Comparison of ENCODE assay signal across 25 cellular contexts in the genomic region with DNA sequence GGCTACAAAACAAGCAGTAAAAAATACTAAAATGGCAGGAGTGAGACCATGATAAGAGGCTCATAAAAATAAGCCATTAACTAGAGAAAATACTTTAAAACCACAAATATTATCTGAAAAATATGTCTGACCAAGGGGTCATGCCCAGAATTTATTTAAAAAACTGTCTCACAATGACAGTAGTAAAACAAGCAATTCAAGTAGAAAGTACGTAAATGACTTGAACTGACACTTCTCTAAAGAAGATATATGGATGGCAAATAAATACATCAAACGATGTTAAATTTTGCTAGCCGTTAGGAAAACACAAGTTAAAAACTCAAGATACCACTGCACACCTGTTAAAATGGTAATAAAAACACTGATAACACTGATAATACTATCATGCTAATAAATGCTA.
DNase-seq lines count a peak whose midpoint lies in the region; TF ChIP-seq lines count a peak whose summit lies in the region.
"Had no signal": no experiment of that assay in that cellular context is flagged by ENCODE, and none has a peak within 500 bp of the region (broad histone marks: within the 10 kb centered on the region; RNA-seq: fewer than 3 reads in every experiment).

No MANE protein-coding gene starts in this region.

- TF ChIP-seq CTCF in Loucy (conservative IDR thresholded peaks at IDR 0.05; ENCODE audit: low read length) (no peak), fibroblast of villous mesenchyme (IDR thresholded peaks at IDR 0.05; ENCODE audit: insufficient read depth, low read depth, low read length) (no peak), progenitor cell of endocrine pancreas (IDR thresholded peaks at IDR 0.05; ENCODE audit: unreplicated experiment) (no peak)

- H3K27me3 Mint-ChIP-seq in progenitor cell of endocrine pancreas, result no peaks in the 10 kb centered on the region
- H3K27me3 Mint-ChIP-seq: CD4-positive, CD25-positive, alpha-beta regulatory T cell; CD8-positive, alpha-beta memory T cell had no signal

- H3F3A ChIP-seq in Loucy (ENCODE audit: low read depth), result no peaks in the 10 kb centered on the region

- H3K4me3 ChIP-seq in Loucy (ENCODE audit: low read length, poor library complexity, severe bottlenecking) (no peak overlapping the region), fibroblast of villous mesenchyme (ENCODE audit: low read depth, low read length) (no peak overlapping the region)
- H3K4me3 ChIP-seq: BLaER1 had no signal

- H3K4me1 ChIP-seq in Loucy (ENCODE audit: insufficient read depth, low read length, poor library complexity, severe bottlenecking), result peaks cover 10% of the 10 kb centered on the region
- H3K4me1 ChIP-seq: BE2C had no signal

- no peaks in the 10 kb centered on the region for H3K27me3 ChIP-seq in Loucy (ENCODE audit: insufficient read depth, low read length, poor library complexity, severe bottlenecking)
- H3K27me3 ChIP-seq: BE2C, BLaER1 had no signal

- no peaks in the 10 kb centered on the region for H4K20me1 ChIP-seq in Loucy (ENCODE audit: insufficient read depth, low read length, poor library complexity, severe bottlenecking)
- H4K20me1 ChIP-seq: BLaER1 had no signal

- POLR2A ChIA-PET in HEK293T (lab: Yijun Ruan, JAX), result no interaction called here

- no peaks in the 10 kb centered on the region for H3K36me3 ChIP-seq in Loucy (ENCODE audit: insufficient read depth, low read length)
- H3K36me3 ChIP-seq: BE2C, BLaER1 had no signal

- CTCF ChIA-PET in HEK293T (lab: Yijun Ruan, JAX), result no interaction called here

- no peak overlapping the region for H3K9ac ChIP-seq in Loucy (ENCODE audit: low read depth, low read length, poor library complexity, severe bottlenecking)
- H3K9ac ChIP-seq: BLaER1 had no signal

- no peak overlapping the region for H2AFZ ChIP-seq in Loucy (ENCODE audit: low read length)

- H3K36me3 Mint-ChIP-seq in progenitor cell of endocrine pancreas (ENCODE audit: insufficient read depth), result peaks cover 17% of the 10 kb centered on the region
- H3K36me3 Mint-ChIP-seq: CD14-positive monocyte; CD4-positive, alpha-beta memory T cell; CD4-positive, CD25-positive, alpha-beta regulatory T cell had no signal

- no peaks in the 10 kb centered on the region for H3K9me3 ChIP-seq in Loucy (ENCODE audit: insufficient read depth, low read depth, low read length)
- H3K9me3 ChIP-seq: BE2C had no signal

- H3K4me2 ChIP-seq in Loucy (ENCODE audit: low read depth, low read length, poor library complexity, severe bottlenecking), result peak overlapping the region; percentile 31
- H3K4me2 ChIP-seq: BLaER1 had no signal

- no peaks in the 10 kb centered on the region for H3K79me2 ChIP-seq in Loucy (ENCODE audit: insufficient read depth, low read length)

- H3K27ac Mint-ChIP-seq in progenitor cell of endocrine pancreas, result peak overlapping the region; percentile 33
- H3K27ac Mint-ChIP-seq: CD14-positive monocyte; CD4-positive, alpha-beta memory T cell; CD4-positive, CD25-positive, alpha-beta regulatory T cell; CD8-positive, alpha-beta memory T cell had no signal

- peaks cover 29% of the 10 kb centered on the region for H3K9me3 Mint-ChIP-seq in progenitor cell of endocrine pancreas (ENCODE audit: low read depth)

- DNase-seq in HEK293T (ENCODE audit: extremely low spot score) (no peak), fibroblast of villous mesenchyme (ENCODE audit: low read depth) (peak; percentile 20), progenitor cell of endocrine pancreas (ENCODE audit: low spot score, unreplicated experiment) (no peak), NCI-H1105 (lab: John Stamatoyannopoulos, UW) (no peak), NCI-H1694 treated with DMSO at 0.1 percent for 48 hours (lab: John Stamatoyannopoulos, UW) (no peak), retina (no peak), RPMI8226 (no peak)
- DNase-seq: 8988T; ACHN; BE2C; C1 segment of cervical spinal cord; CD4-positive, alpha-beta memory T cell; CD4-positive, CD25-positive, alpha-beta regulatory T cell; CD8-positive, alpha-beta memory T cell; COR-L47; DMS 273 treated with DMSO at 0.1 percent for 48 hours; DMS153; DMS53; DMS79; DND-41; EL; GDM1 had no signal

- H3K9me2 ChIP-seq in Loucy (replicated peaks; ENCODE audit: low read depth, low read length), result no peaks in the 10 kb centered on the region

- H3K4me3 Mint-ChIP-seq in progenitor cell of endocrine pancreas (ENCODE audit: low read depth), result no peak overlapping the region
- H3K4me3 Mint-ChIP-seq: CD14-positive monocyte; CD4-positive, alpha-beta memory T cell; CD4-positive, CD25-positive, alpha-beta regulatory T cell; CD8-positive, alpha-beta memory T cell had no signal

- peaks cover 13% of the 10 kb centered on the region for H3K4me1 Mint-ChIP-seq in progenitor cell of endocrine pancreas (ENCODE audit: low read depth)
- H3K4me1 Mint-ChIP-seq: CD14-positive monocyte; CD4-positive, alpha-beta memory T cell; CD4-positive, CD25-positive, alpha-beta regulatory T cell; CD8-positive, alpha-beta memory T cell had no signal

TF ChIP-seq in HEK293T, 16 proteins besides CTCF, POLR2A, EP300 and RAD21:
- TF ChIP-seq PKNOX1 (IDR thresholded peaks at IDR 0.05) (peak; percentile 93), LEF1 (IDR thresholded peaks at IDR 0.05; ENCODE audit: borderline replicate concordance) (no peak), BHLHE40 (IDR thresholded peaks at IDR 0.05; ENCODE audit: borderline replicate concordance) (no peak)
